In genomic region chr1:61743716-61744620, GRCh38 we compare ENCODE assay signal across 9 cellular contexts. TPM values are rescaled to one million over a fixed set of nuclear protein-coding genes. Genes with fewer than 3 reads are reported as not detected.
DNase-seq lines count a peak whose midpoint lies in the region; FAIRE-seq and TF ChIP-seq lines count a peak whose summit lies in the region.
"Had no signal": no experiment of that assay in that cellular context is flagged by ENCODE, and none has a peak within 500 bp of the region (broad histone marks: within the 10 kb centered on the region; RNA-seq: fewer than 3 reads in every experiment).

No MANE protein-coding gene starts in this region.

- peak; percentile 52 for DNase-seq in Caki2 (ENCODE audit: low read depth)
- peak; percentile 53 for DNase-seq in NCI-H2029 (lab: John Stamatoyannopoulos, UW)
- no peak for DNase-seq in dorsolateral prefrontal cortex
- no peak for DNase-seq in nephron progenitor cell
- no peak for DNase-seq in 8988T
- no peak for DNase-seq in glomerular visceral epithelial cell (ENCODE audit: extremely low spot score)
- DNase-seq in C1 segment of cervical spinal cord (lab: John Stamatoyannopoulos, UW), result no peak
- DNase-seq in RCC 7860 (ENCODE audit: low spot score), result no peak
- DNase-seq: NCI-H1092 had no signal

- no peaks in the 10 kb centered on the region for H3K9me3 Mint-ChIP-seq in nephron progenitor cell

- H3K4me1 Mint-ChIP-seq in nephron progenitor cell, result peaks cover 18% of the 10 kb centered on the region

- H3K4me3 Mint-ChIP-seq in nephron progenitor cell, result peak overlapping the region; percentile 78

- peak overlapping the region in 55 of 59 donors; percentile 58 to 96 (median 86) for H3K4me3 ChIP-seq in dorsolateral prefrontal cortex

- no peak overlapping the region for H3K27ac Mint-ChIP-seq in nephron progenitor cell

- peaks cover 9% of the 10 kb centered on the region for H3K27me3 Mint-ChIP-seq in nephron progenitor cell (ENCODE audit: low read depth, poor library complexity)

- peak overlapping the region in 53 of 59 donors; percentile 17 to 98 (median 93) for H3K27ac ChIP-seq in dorsolateral prefrontal cortex

- intact Hi-C loops in dorsolateral prefrontal cortex (cut with DNase I), result loop anchor here in 1 of 2 donors (2.0 kb wide), 1 partner anchor 19 kb away; the partner anchor contains the start of gene TM2D1

- no peak for TF ChIP-seq CTCF in dorsolateral prefrontal cortex (IDR thresholded peaks at IDR 0.05 in 54 of 56, conservative IDR thresholded peaks at IDR 0.05 in 2 of 56; ENCODE audit: low read depth in 1 of 56, partially characterized antibody in 56 of 56)
- no peak for TF ChIP-seq CTCF in nephron progenitor cell (IDR thresholded peaks at IDR 0.05)

- in situ Hi-C loops in Caki2 (cut with HindIII; ENCODE audit: low pct_unique_long_range_greater_than_20kb, low sequenced_read_pairs), result no loop called here

- H3K27me3 ChIP-seq in dorsolateral prefrontal cortex, result no peaks in the 10 kb centered on the region

- peaks cover 4% of the 10 kb centered on the region for H3K36me3 Mint-ChIP-seq in nephron progenitor cell (ENCODE audit: low read depth)

- no peak for FAIRE-seq in RCC 7860 (lab: Jason Lieb, UNC)

RNA-seq across cellular contexts. Expression of gene PATJ, which starts 1.7 kb away (rescaled TPM):
- 40.0 and 55.1 TPM in 2 replicates for total RNA-seq in Caki2 (2014; rRNA removed; shearing (Covaris generic); ENCODE audit: low replicate concordance)
- total RNA-seq in dorsolateral prefrontal cortex, result 10 to 100 TPM; 12.2 to 32.2 (median 21.0) TPM

RNA-seq across cellular contexts. Expression of gene TM2D1, which starts 19.0 kb away (rescaled TPM):
- 64.7 and 67.1 TPM in 2 replicates for total RNA-seq in Caki2 (2014; rRNA removed; shearing (Covaris generic); ENCODE audit: low replicate concordance)
- 10 to 100 TPM; 28.9 to 60.5 (median 44.1) TPM for total RNA-seq in dorsolateral prefrontal cortex

Comparison
In these comparisons a context has a peak if more than half of its experiments do, and no peak if none do; other contexts are left out.
1. DNase-seq: peak in Caki2 (single experiment) and NCI-H2029 (single experiment); none in dorsolateral prefrontal cortex (0 of 10), nephron progenitor cell (single experiment), 8988T (single experiment), glomerular visceral epithelial cell (single experiment), C1 segment of cervical spinal cord (0 of 14) and RCC 7860 (single experiment).